ENCODE assay signal across 1 cellular context in the genomic region with DNA sequence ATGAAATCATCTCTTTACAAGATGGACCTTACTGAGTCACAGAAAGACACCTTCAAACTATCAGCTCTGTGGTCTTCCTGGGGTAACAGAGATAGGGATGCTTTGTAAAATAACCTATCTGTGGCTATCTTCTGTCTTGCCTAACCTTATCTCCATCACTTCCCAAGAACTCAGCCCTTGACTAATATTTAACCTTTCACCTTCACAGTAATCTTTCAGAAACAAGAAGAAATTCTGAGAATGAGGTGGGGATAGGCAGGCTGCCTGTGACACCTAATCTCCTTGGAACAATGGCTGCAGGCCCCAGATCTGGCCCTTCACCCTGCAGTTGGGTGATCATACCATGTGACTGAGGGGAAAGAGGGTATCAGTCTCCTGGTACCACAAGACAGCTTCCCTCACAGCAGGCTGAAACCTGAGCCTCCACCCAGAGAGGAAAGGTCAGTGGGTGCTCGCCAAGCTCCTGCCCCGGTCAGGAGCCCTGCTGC.
TF ChIP-seq lines count a peak whose summit lies in the region.

No MANE protein-coding gene starts in this region.

TF ChIP-seq in K562, 482 proteins besides CTCF, POLR2A, EP300 and RAD21 (continued from another document and continues in another):
- TF ChIP-seq, protein P1, sequence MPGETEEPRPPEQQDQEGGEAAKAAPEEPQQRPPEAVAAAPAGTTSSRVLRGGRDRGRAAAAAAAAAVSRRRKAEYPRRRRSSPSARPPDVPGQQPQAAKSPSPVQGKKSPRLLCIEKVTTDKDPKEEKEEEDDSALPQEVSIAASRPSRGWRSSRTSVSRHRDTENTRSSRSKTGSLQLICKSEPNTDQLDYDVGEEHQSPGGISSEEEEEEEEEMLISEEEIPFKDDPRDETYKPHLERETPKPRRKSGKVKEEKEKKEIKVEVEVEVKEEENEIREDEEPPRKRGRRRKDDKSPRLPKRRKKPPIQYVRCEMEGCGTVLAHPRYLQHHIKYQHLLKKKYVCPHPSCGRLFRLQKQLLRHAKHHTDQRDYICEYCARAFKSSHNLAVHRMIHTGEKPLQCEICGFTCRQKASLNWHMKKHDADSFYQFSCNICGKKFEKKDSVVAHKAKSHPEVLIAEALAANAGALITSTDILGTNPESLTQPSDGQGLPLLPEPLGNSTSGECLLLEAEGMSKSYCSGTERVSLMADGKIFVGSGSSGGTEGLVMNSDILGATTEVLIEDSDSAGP (CRISPR knock-in tag; IDR thresholded peaks at IDR 0.05): no peak
- TF ChIP-seq SP2 (IDR thresholded peaks at IDR 0.05; ENCODE audit: extremely low read depth, low read depth, low read length, poor library complexity, severe bottlenecking) (no peak), BACH1 (tag; IDR thresholded peaks at IDR 0.05) (0 out of 2 replicates have a peak, but pooled peaks have one; percentile 3), ZNF24 (IDR thresholded peaks at IDR 0.05) (no peak), ZNF282 (CRISPR knock-in tag; IDR thresholded peaks at IDR 0.05) (no peak), TEAD2 (tag; IDR thresholded peaks at IDR 0.05) (no peak), NEUROD1 (IDR thresholded peaks at IDR 0.05; ENCODE audit: borderline replicate concordance, low read depth, low read length, partially characterized antibody) (no peak), RNF2 (IDR thresholded peaks at IDR 0.05) (peak; percentile 75; the same call in 1 of the 2 replicates), ZNF174 (CRISPR knock-in tag; IDR thresholded peaks at IDR 0.05) (no peak), POLR3A (IDR thresholded peaks at IDR 0.05; ENCODE audit: borderline replicate concordance, extremely low read depth, insufficient read depth, insufficient read length) (no peak), PML (IDR thresholded peaks at IDR 0.05; ENCODE audit: low read length) (peak; percentile 98), ZNF347 (CRISPR knock-in tag; IDR thresholded peaks at IDR 0.05; ENCODE audit: low read depth) (no peak), CBX3 (IDR thresholded peaks at IDR 0.05; ENCODE audit: borderline replicate concordance in 1 of 2, low read length in 2 of 2) (0 out of 3 replicates have a peak, but pooled peaks of 1 of the 2 experiments have one; percentile 31), BRD9 (IDR thresholded peaks at IDR 0.05; ENCODE audit: low read depth, partially characterized antibody) (peak; percentile 62), XRCC5 (IDR thresholded peaks at IDR 0.05; ENCODE audit: low read depth, low read length) (no peak), HOXB6 (CRISPR knock-in tag; IDR thresholded peaks at IDR 0.05; ENCODE audit: borderline replicate concordance) (no peak), MYBL2 (IDR thresholded peaks at IDR 0.05; ENCODE audit: low read depth) (no peak), MYBL2 (CRISPR knock-in tag; IDR thresholded peaks at IDR 0.05; ENCODE audit: borderline replicate concordance) (no peak), KDM1A (IDR thresholded peaks at IDR 0.05) (peak; percentile 99), ZNF644 (tag; IDR thresholded peaks at IDR 0.05; ENCODE audit: low read depth) (peak; percentile 89), CHD1 (IDR thresholded peaks at IDR 0.05; ENCODE audit: low read length) (no peak), MAFK (IDR thresholded peaks at IDR 0.05; ENCODE audit: low read length) (no peak), WHSC1 (IDR thresholded peaks at IDR 0.05; ENCODE audit: low read length) (no peak), HDAC3 (IDR thresholded peaks at IDR 0.05; ENCODE audit: borderline replicate concordance, partially characterized antibody) (peak; percentile 97), PHF8 (IDR thresholded peaks at IDR 0.05; ENCODE audit: borderline replicate concordance, low read length) (no peak), PCBP1 (IDR thresholded peaks at IDR 0.05; ENCODE audit: low read depth, low read length, poor library complexity, severe bottlenecking) (no peak), U2AF1 (optimal IDR thresholded peaks at IDR 0.05; ENCODE audit: low read depth, low read length) (peak; percentile 37), ARID2 (IDR thresholded peaks at IDR 0.05) (no peak), PYGO2 (tag; IDR thresholded peaks at IDR 0.05) (no peak), CEBPG (CRISPR knock-in tag; IDR thresholded peaks at IDR 0.05) (0 out of 2 replicates have a peak, but pooled peaks have one; percentile 37), CEBPG (tag; conservative IDR thresholded peaks at IDR 0.05 in 1 of 2, IDR thresholded peaks at IDR 0.05 in 1 of 2) (peak in 1 of 2 experiments; percentile 75; a peak in 2 of 4 replicates), RBM22 (IDR thresholded peaks at IDR 0.05; ENCODE audit: low read depth, low read length, poor library complexity, severe bottlenecking) (no peak)
- TF ChIP-seq, protein P2, sequence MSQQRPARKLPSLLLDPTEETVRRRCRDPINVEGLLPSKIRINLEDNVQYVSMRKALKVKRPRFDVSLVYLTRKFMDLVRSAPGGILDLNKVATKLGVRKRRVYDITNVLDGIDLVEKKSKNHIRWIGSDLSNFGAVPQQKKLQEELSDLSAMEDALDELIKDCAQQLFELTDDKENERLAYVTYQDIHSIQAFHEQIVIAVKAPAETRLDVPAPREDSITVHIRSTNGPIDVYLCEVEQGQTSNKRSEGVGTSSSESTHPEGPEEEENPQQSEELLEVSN (IDR thresholded peaks at IDR 0.05; ENCODE audit: borderline replicate concordance in 1 of 2, extremely low read depth in 1 of 2, insufficient read depth in 1 of 2, insufficient read length in 1 of 2, low read depth in 1 of 2, low read length in 1 of 2, poor library complexity in 1 of 2, severe bottlenecking in 1 of 2): no peak
- TF ChIP-seq, protein P3, sequence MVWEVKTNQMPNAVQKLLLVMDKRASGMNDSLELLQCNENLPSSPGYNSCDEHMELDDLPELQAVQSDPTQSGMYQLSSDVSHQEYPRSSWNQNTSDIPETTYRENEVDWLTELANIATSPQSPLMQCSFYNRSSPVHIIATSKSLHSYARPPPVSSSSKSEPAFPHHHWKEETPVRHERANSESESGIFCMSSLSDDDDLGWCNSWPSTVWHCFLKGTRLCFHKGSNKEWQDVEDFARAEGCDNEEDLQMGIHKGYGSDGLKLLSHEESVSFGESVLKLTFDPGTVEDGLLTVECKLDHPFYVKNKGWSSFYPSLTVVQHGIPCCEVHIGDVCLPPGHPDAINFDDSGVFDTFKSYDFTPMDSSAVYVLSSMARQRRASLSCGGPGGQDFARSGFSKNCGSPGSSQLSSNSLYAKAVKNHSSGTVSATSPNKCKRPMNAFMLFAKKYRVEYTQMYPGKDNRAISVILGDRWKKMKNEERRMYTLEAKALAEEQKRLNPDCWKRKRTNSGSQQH (CRISPR knock-in tag; IDR thresholded peaks at IDR 0.05): 0 out of 2 replicates have a peak, but pooled peaks have one; percentile 35
- TF ChIP-seq, protein P4, sequence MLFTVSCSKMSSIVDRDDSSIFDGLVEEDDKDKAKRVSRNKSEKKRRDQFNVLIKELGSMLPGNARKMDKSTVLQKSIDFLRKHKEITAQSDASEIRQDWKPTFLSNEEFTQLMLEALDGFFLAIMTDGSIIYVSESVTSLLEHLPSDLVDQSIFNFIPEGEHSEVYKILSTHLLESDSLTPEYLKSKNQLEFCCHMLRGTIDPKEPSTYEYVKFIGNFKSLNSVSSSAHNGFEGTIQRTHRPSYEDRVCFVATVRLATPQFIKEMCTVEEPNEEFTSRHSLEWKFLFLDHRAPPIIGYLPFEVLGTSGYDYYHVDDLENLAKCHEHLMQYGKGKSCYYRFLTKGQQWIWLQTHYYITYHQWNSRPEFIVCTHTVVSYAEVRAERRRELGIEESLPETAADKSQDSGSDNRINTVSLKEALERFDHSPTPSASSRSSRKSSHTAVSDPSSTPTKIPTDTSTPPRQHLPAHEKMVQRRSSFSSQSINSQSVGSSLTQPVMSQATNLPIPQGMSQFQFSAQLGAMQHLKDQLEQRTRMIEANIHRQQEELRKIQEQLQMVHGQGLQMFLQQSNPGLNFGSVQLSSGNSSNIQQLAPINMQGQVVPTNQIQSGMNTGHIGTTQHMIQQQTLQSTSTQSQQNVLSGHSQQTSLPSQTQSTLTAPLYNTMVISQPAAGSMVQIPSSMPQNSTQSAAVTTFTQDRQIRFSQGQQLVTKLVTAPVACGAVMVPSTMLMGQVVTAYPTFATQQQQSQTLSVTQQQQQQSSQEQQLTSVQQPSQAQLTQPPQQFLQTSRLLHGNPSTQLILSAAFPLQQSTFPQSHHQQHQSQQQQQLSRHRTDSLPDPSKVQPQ (CRISPR knock-in tag; IDR thresholded peaks at IDR 0.05; ENCODE audit: borderline replicate concordance): peak; percentile 63; the same call in 1 of the 2 replicates
- TF ChIP-seq, protein P5, sequence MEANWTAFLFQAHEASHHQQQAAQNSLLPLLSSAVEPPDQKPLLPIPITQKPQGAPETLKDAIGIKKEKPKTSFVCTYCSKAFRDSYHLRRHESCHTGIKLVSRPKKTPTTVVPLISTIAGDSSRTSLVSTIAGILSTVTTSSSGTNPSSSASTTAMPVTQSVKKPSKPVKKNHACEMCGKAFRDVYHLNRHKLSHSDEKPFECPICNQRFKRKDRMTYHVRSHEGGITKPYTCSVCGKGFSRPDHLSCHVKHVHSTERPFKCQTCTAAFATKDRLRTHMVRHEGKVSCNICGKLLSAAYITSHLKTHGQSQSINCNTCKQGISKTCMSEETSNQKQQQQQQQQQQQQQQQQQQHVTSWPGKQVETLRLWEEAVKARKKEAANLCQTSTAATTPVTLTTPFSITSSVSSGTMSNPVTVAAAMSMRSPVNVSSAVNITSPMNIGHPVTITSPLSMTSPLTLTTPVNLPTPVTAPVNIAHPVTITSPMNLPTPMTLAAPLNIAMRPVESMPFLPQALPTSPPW (CRISPR knock-in tag; IDR thresholded peaks at IDR 0.05): peak; percentile 61
- TF ChIP-seq, protein P6, sequence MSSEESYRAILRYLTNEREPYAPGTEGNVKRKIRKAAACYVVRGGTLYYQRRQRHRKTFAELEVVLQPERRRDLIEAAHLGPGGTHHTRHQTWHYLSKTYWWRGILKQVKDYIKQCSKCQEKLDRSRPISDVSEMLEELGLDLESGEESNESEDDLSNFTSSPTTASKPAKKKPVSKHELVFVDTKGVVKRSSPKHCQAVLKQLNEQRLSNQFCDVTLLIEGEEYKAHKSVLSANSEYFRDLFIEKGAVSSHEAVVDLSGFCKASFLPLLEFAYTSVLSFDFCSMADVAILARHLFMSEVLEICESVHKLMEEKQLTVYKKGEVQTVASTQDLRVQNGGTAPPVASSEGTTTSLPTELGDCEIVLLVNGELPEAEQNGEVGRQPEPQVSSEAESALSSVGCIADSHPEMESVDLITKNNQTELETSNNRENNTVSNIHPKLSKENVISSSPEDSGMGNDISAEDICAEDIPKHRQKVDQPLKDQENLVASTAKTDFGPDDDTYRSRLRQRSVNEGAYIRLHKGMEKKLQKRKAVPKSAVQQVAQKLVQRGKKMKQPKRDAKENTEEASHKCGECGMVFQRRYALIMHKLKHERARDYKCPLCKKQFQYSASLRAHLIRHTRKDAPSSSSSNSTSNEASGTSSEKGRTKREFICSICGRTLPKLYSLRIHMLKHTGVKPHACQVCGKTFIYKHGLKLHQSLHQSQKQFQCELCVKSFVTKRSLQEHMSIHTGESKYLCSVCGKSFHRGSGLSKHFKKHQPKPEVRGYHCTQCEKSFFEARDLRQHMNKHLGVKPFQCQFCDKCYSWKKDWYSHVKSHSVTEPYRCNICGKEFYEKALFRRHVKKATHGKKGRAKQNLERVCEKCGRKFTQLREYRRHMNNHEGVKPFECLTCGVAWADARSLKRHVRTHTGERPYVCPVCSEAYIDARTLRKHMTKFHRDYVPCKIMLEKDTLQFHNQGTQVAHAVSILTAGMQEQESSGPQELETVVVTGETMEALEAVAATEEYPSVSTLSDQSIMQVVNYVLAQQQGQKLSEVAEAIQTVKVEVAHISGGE (CRISPR knock-in tag; IDR thresholded peaks at IDR 0.05): peak in 1 of 3 experiments; percentile 80; a peak in 2 of 6 replicates
- TF ChIP-seq, protein P7, sequence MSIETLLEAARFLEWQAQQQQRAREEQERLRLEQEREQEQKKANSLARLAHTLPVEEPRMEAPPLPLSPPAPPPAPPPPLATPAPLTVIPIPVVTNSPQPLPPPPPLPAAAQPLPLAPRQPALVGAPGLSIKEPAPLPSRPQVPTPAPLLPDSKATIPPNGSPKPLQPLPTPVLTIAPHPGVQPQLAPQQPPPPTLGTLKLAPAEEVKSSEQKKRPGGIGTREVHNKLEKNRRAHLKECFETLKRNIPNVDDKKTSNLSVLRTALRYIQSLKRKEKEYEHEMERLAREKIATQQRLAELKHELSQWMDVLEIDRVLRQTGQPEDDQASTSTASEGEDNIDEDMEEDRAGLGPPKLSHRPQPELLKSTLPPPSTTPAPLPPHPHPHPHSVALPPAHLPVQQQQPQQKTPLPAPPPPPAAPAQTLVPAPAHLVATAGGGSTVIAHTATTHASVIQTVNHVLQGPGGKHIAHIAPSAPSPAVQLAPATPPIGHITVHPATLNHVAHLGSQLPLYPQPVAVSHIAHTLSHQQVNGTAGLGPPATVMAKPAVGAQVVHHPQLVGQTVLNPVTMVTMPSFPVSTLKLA (conservative IDR thresholded peaks at IDR 0.05): peak in 1 of 2 experiments; percentile 81; a peak in 2 of 4 replicates
- TF ChIP-seq, protein P8, sequence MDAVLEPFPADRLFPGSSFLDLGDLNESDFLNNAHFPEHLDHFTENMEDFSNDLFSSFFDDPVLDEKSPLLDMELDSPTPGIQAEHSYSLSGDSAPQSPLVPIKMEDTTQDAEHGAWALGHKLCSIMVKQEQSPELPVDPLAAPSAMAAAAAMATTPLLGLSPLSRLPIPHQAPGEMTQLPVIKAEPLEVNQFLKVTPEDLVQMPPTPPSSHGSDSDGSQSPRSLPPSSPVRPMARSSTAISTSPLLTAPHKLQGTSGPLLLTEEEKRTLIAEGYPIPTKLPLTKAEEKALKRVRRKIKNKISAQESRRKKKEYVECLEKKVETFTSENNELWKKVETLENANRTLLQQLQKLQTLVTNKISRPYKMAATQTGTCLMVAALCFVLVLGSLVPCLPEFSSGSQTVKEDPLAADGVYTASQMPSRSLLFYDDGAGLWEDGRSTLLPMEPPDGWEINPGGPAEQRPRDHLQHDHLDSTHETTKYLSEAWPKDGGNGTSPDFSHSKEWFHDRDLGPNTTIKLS (IDR thresholded peaks at IDR 0.05; ENCODE audit: borderline replicate concordance, low read depth): no peak; the same call in 1 of the 2 replicates
- TF ChIP-seq, protein P9, sequence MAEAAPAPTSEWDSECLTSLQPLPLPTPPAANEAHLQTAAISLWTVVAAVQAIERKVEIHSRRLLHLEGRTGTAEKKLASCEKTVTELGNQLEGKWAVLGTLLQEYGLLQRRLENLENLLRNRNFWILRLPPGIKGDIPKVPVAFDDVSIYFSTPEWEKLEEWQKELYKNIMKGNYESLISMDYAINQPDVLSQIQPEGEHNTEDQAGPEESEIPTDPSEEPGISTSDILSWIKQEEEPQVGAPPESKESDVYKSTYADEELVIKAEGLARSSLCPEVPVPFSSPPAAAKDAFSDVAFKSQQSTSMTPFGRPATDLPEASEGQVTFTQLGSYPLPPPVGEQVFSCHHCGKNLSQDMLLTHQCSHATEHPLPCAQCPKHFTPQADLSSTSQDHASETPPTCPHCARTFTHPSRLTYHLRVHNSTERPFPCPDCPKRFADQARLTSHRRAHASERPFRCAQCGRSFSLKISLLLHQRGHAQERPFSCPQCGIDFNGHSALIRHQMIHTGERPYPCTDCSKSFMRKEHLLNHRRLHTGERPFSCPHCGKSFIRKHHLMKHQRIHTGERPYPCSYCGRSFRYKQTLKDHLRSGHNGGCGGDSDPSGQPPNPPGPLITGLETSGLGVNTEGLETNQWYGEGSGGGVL (CRISPR knock-in tag; IDR thresholded peaks at IDR 0.05): no peak
- TF ChIP-seq, protein P10, sequence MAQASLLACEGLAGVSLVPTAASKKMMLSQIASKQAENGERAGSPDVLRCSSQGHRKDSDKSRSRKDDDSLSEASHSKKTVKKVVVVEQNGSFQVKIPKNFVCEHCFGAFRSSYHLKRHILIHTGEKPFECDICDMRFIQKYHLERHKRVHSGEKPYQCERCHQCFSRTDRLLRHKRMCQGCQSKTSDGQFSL (CRISPR knock-in tag; IDR thresholded peaks at IDR 0.05): 0 out of 2 replicates have a peak, but pooled peaks have one; percentile 23
- TF ChIP-seq, protein P10 (tag; IDR thresholded peaks at IDR 0.05): no peak
